In genomic region chr7:5670173-5670933, GRCh38 we compare ENCODE assay signal across 12 cellular contexts.
DNase-seq lines count a peak whose midpoint lies in the region; ATAC-seq and FAIRE-seq lines count a peak whose summit lies in the region.
"Had no signal": no experiment of that assay in that cellular context is flagged by ENCODE, and none has a peak within 500 bp of the region (broad histone marks: within the 10 kb centered on the region; RNA-seq: fewer than 3 reads in every experiment).

No MANE protein-coding gene starts in this region.

- FAIRE-seq in urothelium cell line (lab: Jason Lieb, UNC), result peak; percentile 67
- FAIRE-seq: endothelial cell of umbilical vein had no signal

- no peaks in the 10 kb centered on the region for H3K9me3 Mint-ChIP-seq in activated naive CD4-positive, alpha-beta T cell treated with anti-CD3 and anti-CD28 coated beads, Interleukin-2, amount 50 U/mL, for 72 hours
- H3K9me3 Mint-ChIP-seq in activated naive CD8-positive, alpha-beta T cell treated with anti-CD3 and anti-CD28 coated beads for 36 hours, result no peaks in the 10 kb centered on the region
- no peaks in the 10 kb centered on the region for H3K9me3 Mint-ChIP-seq in memory B cell
- H3K9me3 Mint-ChIP-seq: T-cell had no signal

- no peak overlapping the region for H3K4me3 Mint-ChIP-seq in activated naive CD8-positive, alpha-beta T cell treated with anti-CD3 and anti-CD28 coated beads for 36 hours
- H3K4me3 Mint-ChIP-seq in memory B cell, result no peak overlapping the region
- H3K4me3 Mint-ChIP-seq: T-cell had no signal

- ATAC-seq in activated naive CD4-positive, alpha-beta T cell treated with anti-CD3 and anti-CD28 coated beads, Interleukin-2, amount 50 U/mL, for 72 hours, result no peak
- ATAC-seq in memory B cell (ENCODE audit: low read depth) (peak; percentile 67), HG02884 (IDR thresholded peaks at IDR 0.05; ENCODE audit: unreplicated experiment) (no peak)
- ATAC-seq: T-cell had no signal

- H3K27ac Mint-ChIP-seq in activated naive CD4-positive, alpha-beta T cell treated with anti-CD3 and anti-CD28 coated beads, Interleukin-2, amount 50 U/mL, for 72 hours, result peak overlapping the region; percentile 51 to 70
- peak overlapping the region; percentile 21 for H3K27ac Mint-ChIP-seq in activated naive CD8-positive, alpha-beta T cell treated with anti-CD3 and anti-CD28 coated beads for 36 hours
- H3K27ac Mint-ChIP-seq in memory B cell, result peak overlapping the region; percentile 9

- H3K36me3 Mint-ChIP-seq in activated naive CD4-positive, alpha-beta T cell treated with anti-CD3 and anti-CD28 coated beads, Interleukin-2, amount 50 U/mL, for 72 hours, result peaks cover 0 to 6% of the 10 kb centered on the region in 2 donors
- peaks cover 5% of the 10 kb centered on the region for H3K36me3 Mint-ChIP-seq in activated naive CD8-positive, alpha-beta T cell treated with anti-CD3 and anti-CD28 coated beads for 36 hours
- H3K36me3 Mint-ChIP-seq in memory B cell, result peaks cover 16% of the 10 kb centered on the region

- no peaks in the 10 kb centered on the region for H3K27me3 Mint-ChIP-seq in activated naive CD8-positive, alpha-beta T cell treated with anti-CD3 and anti-CD28 coated beads for 36 hours
- H3K27me3 Mint-ChIP-seq in memory B cell, result no peaks in the 10 kb centered on the region
- H3K27me3 Mint-ChIP-seq: T-cell had no signal

- H3K4me1 Mint-ChIP-seq in activated naive CD8-positive, alpha-beta T cell treated with anti-CD3 and anti-CD28 coated beads for 36 hours, result peaks cover 33% of the 10 kb centered on the region
- H3K4me1 Mint-ChIP-seq in memory B cell, result peaks cover 26% of the 10 kb centered on the region

- no peak for DNase-seq in activated naive CD4-positive, alpha-beta T cell treated with anti-CD3 and anti-CD28 coated beads, Interleukin-2, amount 50 U/mL, for 72 hours (ENCODE audit: low spot score in 2 of 2)
- DNase-seq in activated naive CD4-positive, alpha-beta T cell treated with Interleukin-2 at 50 U/mL for 16 hours, result no peak
- no peak for DNase-seq in activated naive CD8-positive, alpha-beta T cell treated with anti-CD3 and anti-CD28 coated beads for 36 hours
- no peak for DNase-seq in memory B cell (ENCODE audit: low spot score in 2 of 2)
- no peak for DNase-seq in urothelium cell line (ENCODE audit: low spot score)
- DNase-seq in activated CD4-positive, alpha-beta T cell treated with anti-CD3 and anti-CD28 coated beads for 1 hour, result no peak
- DNase-seq in D341Med (ENCODE audit: low spot score), result no peak
- DNase-seq: NCI-H1436 treated with DMSO at 0.1 percent for 48 hours, T-cell, thyroid gland had no signal

Comparison
In these comparisons a context has a peak if more than half of its experiments do, and no peak if none do; other contexts are left out.
1. H3K27ac Mint-ChIP-seq: peak in every context shown above with its lines; median percentile 60 in activated naive CD4-positive, alpha-beta T cell treated with anti-CD3 and anti-CD28 coated beads, Interleukin-2, amount 50 U/mL, for 72 hours; 21 in activated naive CD8-positive, alpha-beta T cell treated with anti-CD3 and anti-CD28 coated beads for 36 hours; 9 in memory B cell.